In the genomic region with DNA sequence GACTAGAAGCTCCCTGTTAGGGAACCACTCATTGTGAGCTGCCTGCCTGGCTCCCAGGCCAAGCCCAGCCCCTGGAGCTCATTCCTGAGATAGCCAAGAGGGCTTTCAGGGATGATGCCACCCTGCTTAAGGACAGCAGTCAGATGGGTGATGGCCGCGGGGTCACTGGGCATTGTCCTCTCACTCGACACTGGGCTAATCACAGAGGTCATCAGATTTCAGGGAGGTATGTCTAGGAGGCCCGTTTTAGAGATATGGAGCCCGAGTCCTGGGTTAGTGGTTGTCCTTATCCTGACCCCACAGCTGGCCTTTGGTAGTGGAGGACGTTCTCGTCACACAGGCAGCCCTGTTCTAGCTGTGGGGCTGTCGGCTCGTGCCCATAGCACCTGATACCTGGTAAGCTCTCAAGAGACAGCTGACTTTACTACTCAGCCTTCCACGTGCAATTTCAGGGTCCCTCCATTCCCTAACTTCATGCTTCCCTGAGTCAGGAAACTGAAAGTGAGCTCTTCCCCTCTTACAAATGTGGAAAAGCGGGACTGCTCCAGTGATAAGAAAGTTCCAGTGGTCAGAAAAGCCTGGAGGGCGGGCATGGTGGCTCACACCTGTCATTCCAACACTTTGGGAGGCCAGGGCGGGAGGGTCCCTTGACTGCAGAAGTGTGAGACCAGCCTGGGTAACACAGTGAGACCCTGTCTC, we compare ENCODE assay signal across 27 cellular contexts. TPM values are rescaled to one million over a fixed set of nuclear protein-coding genes. Genes with fewer than 3 reads are reported as not detected.
"Had no signal": no experiment of that assay in that cellular context is flagged by ENCODE, and none has a peak within 500 bp of the region (broad histone marks: within the 10 kb centered on the region; RNA-seq: fewer than 3 reads in every experiment).

No MANE protein-coding gene starts in this region.

- DNase-seq: activated CD4-positive, alpha-beta T cell treated with anti-CD3 and anti-CD28 coated beads for 48 hours; activated CD4-positive, alpha-beta T cell treated with anti-CD3 and anti-CD28 coated beads, Interleukin-2, amount 50 U/mL, for 48 hours; activated CD8-positive, alpha-beta memory T cell treated with anti-CD3 and anti-CD28 coated beads for 24 hours; activated effector memory CD4-positive, alpha-beta T cell treated with anti-CD3 and anti-CD28 coated beads, Interleukin-2, amount 50 U/mL, for 16 hours; activated naive CD4-positive, alpha-beta T cell treated with anti-CD3 and anti-CD28 coated beads for 36 hours; activated naive CD8-positive, alpha-beta T cell treated with anti-CD3 and anti-CD28 coated beads for 36 hours; adrenal gland; central memory CD4-positive, alpha-beta T cell; foreskin melanocyte; naive thymus-derived CD8-positive, alpha-beta T cell; ovary; retina; SK-N-SH; stimulated activated CD4-positive, alpha-beta T cell treated with anti-CD3 and anti-CD28 coated beads, Interleukin-15, amount 100 ng/mL, for 24 hours; stimulated activated CD4-positive, alpha-beta T cell treated with anti-CD3 and anti-CD28 coated beads, Interleukin-2, amount 100 ng/mL, for 24 hours; stimulated activated naive CD4-positive, alpha-beta T cell; SW 1271; T-helper 9 cell; testis; transverse colon; uterus; WERI-Rb-1 had no signal

- H3K27me3 ChIP-seq: adrenal gland, ascending aorta, neural progenitor cell, ovary, testis, transverse colon, uterus had no signal

- H3K9me3 ChIP-seq: adrenal gland, ascending aorta, esophagus muscularis mucosa, ovary, prostate gland, SK-N-SH, testis, transverse colon, uterus had no signal

- H2AFZ ChIP-seq: neural progenitor cell had no signal

- H3K36me3 ChIP-seq: adrenal gland, ascending aorta, esophagus muscularis mucosa, neural progenitor cell, ovary, prostate gland, transverse colon, uterus, WERI-Rb-1 had no signal

- H3K27ac ChIP-seq: adrenal gland, ascending aorta, neural progenitor cell, ovary, prostate gland, testis, WERI-Rb-1 had no signal

- H3K4me3 ChIP-seq: adrenal gland, ascending aorta, esophagus muscularis mucosa, neural progenitor cell, ovary, prostate gland, testis, transverse colon, uterus had no signal

- H3K4me1 ChIP-seq: ascending aorta, prostate gland, uterus had no signal

- ATAC-seq: activated CD4-positive, CD25-positive, alpha-beta regulatory T cell treated with anti-CD3 and anti-CD28 coated beads, Interleukin-2, amount 50 U/mL, for 24 hours; naive thymus-derived CD8-positive, alpha-beta T cell had no signal

- H3K9ac ChIP-seq: neural progenitor cell, SK-N-SH had no signal

- H3K4me2 ChIP-seq: neural progenitor cell, SK-N-SH had no signal

RNA-seq across cellular contexts. Expression of a gene that starts 7.1 kb away (rescaled TPM):
- total RNA-seq: naive thymus-derived CD8-positive, alpha-beta T cell had no signal
